ENCODE assay signal across 16 cellular contexts in the genomic region with DNA sequence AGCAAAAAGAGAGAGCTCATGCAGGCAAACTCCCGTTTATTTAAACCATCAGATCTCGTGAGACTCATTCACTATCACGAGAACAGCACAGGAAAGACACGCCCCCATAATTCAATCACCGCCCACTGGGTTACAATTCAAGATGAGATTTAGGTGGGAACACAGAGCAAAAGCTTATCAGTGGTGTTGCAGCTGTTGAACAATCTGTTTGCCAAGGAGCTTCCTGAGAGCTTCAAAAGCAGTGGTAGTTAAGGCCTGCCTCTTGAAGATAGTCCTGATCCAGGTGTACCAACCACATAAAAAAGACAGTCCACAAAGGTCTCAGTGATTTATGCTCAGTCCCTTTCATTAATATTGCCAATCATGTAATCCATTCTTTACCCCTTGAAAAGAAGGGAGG.
"Had no signal": no experiment of that assay in that cellular context is flagged by ENCODE, and none has a peak within 500 bp of the region (broad histone marks: within the 10 kb centered on the region; RNA-seq: fewer than 3 reads in every experiment).

No MANE protein-coding gene starts in this region.

- H3K27me3 ChIP-seq: ovary, suprapubic skin, upper lobe of right lung had no signal

- ATAC-seq: activated CD8-positive, alpha-beta memory T cell treated with anti-CD3 and anti-CD28 coated beads, Interleukin-2, amount 10 ng/mL, durations not matched to agents 7 days and 5 days; activated naive CD4-positive, alpha-beta T cell treated with anti-CD3 and anti-CD28 coated beads, Interleukin-2, amount 50 U/mL, for 72 hours; stimulated activated naive CD8-positive, alpha-beta T cell treated with anti-CD3 and anti-CD28 coated beads, Interleukin-15, Interleukin-2, amounts not matched to agents 100 U/mL and 50 U/mL, for 24 hours; upper lobe of right lung had no signal

- H3K4me3 Mint-ChIP-seq: activated CD8-positive, alpha-beta memory T cell treated with anti-CD3 and anti-CD28 coated beads, Interleukin-2, amount 10 ng/mL, durations not matched to agents 7 days and 5 days; activated T-cell treated with anti-CD3 and anti-CD28 coated beads, Interleukin-2, amount 50 U/mL, for 24 hours; neural crest cell; T-helper 2 cell treated with Interferon-gamma antibody and Interleukin-4, amounts not matched to agents 5 μg/mL and 100 μg/mL, for 36 hours had no signal

- H3K9me3 ChIP-seq: ovary, suprapubic skin, upper lobe of right lung had no signal

- H3K9me3 Mint-ChIP-seq: activated T-cell treated with anti-CD3 and anti-CD28 coated beads, Interleukin-2, amount 50 U/mL, for 24 hours; neural crest cell had no signal

- H3K27ac ChIP-seq: ovary, suprapubic skin, upper lobe of right lung had no signal

- H3K4me3 ChIP-seq: dorsolateral prefrontal cortex, ovary, suprapubic skin, upper lobe of right lung had no signal

- H3K4me1 ChIP-seq: suprapubic skin, upper lobe of right lung had no signal

- H3K27me3 Mint-ChIP-seq: activated CD8-positive, alpha-beta memory T cell treated with anti-CD3 and anti-CD28 coated beads, Interleukin-2, amount 10 ng/mL, durations not matched to agents 7 days and 5 days; activated T-cell treated with anti-CD3 and anti-CD28 coated beads, Interleukin-2, amount 50 U/mL, for 24 hours had no signal

- H3K4me1 Mint-ChIP-seq: activated CD8-positive, alpha-beta memory T cell treated with anti-CD3 and anti-CD28 coated beads, Interleukin-2, amount 10 ng/mL, durations not matched to agents 7 days and 5 days; neural crest cell had no signal

- DNase-seq: activated CD4-positive, alpha-beta T cell treated with anti-CD3 and anti-CD28 coated beads for 1 hour; activated CD4-positive, alpha-beta T cell treated with anti-CD3 and anti-CD28 coated beads, Interleukin-2, amount 50 U/mL, for 48 hours; activated CD8-positive, alpha-beta memory T cell treated with anti-CD3 and anti-CD28 coated beads, Interleukin-2, amount 10 ng/mL, durations not matched to agents 7 days and 5 days; activated effector memory CD4-positive, alpha-beta T cell treated with anti-CD3 and anti-CD28 coated beads, Interleukin-2, amount 50 U/mL, for 16 hours; activated T-cell treated with anti-CD3 and anti-CD28 coated beads, Interleukin-2, amount 50 U/mL, for 24 hours; amniotic stem cell; dorsolateral prefrontal cortex; ovary; stimulated activated CD4-positive, alpha-beta T cell treated with anti-CD3 and anti-CD28 coated beads, Interleukin-4, amount 100 ng/mL, for 1 hour; stimulated activated CD8-positive, alpha-beta memory T cell treated with anti-CD3 and anti-CD28 coated beads, Interleukin-4, amount 100 ng/mL, for 48 hours; stimulated activated naive CD8-positive, alpha-beta T cell treated with anti-CD3 and anti-CD28 coated beads, Interleukin-15, Interleukin-2, amounts not matched to agents 100 U/mL and 50 U/mL, for 24 hours; upper lobe of right lung had no signal

- H3K36me3 Mint-ChIP-seq: activated CD8-positive, alpha-beta memory T cell treated with anti-CD3 and anti-CD28 coated beads, Interleukin-2, amount 10 ng/mL, durations not matched to agents 7 days and 5 days; activated naive CD4-positive, alpha-beta T cell treated with anti-CD3 and anti-CD28 coated beads, Interleukin-2, amount 50 U/mL, for 72 hours had no signal

- H3K27ac Mint-ChIP-seq: activated CD8-positive, alpha-beta memory T cell treated with anti-CD3 and anti-CD28 coated beads, Interleukin-2, amount 10 ng/mL, durations not matched to agents 7 days and 5 days; activated naive CD4-positive, alpha-beta T cell treated with anti-CD3 and anti-CD28 coated beads, Interleukin-2, amount 50 U/mL, for 72 hours; activated T-cell treated with anti-CD3 and anti-CD28 coated beads, Interleukin-2, amount 50 U/mL, for 24 hours; T-helper 2 cell treated with Interferon-gamma antibody and Interleukin-4, amounts not matched to agents 5 μg/mL and 100 μg/mL, for 36 hours had no signal
